Comparison of ENCODE assay signal across 8 cellular contexts in genomic region chr3:43998841-43999805, GRCh38.
DNase-seq lines count a peak whose midpoint lies in the region; ATAC-seq and TF ChIP-seq lines count a peak whose summit lies in the region.

No MANE protein-coding gene starts in this region.

- no peaks in the 10 kb centered on the region for H3K9me2 ChIP-seq in Karpas-422 (replicated peaks; ENCODE audit: insufficient read depth, low read length)

- H3K4me3 Mint-ChIP-seq in activated T-helper 17 cell treated with anti-CD3 and anti-CD28 coated beads, Interleukin-2, amount 50 U/mL, for 72 hours: peak overlapping the region; percentile 74

- H3K4me1 Mint-ChIP-seq in activated T-helper 17 cell treated with anti-CD3 and anti-CD28 coated beads, Interleukin-2, amount 50 U/mL, for 72 hours: peaks cover 4% of the 10 kb centered on the region

- H3K9me3 Mint-ChIP-seq in activated T-helper 17 cell treated with anti-CD3 and anti-CD28 coated beads, Interleukin-2, amount 50 U/mL, for 72 hours: no peaks in the 10 kb centered on the region

- H3K27me3 ChIP-seq in Karpas-422 (ENCODE audit: low read length) (peaks cover 3% of the 10 kb centered on the region; the same call in 1 of the 2 replicates), heart right ventricle (peaks cover 35 to 100% (median 98%) of the 10 kb centered on the region in 7 donors), prostate gland (replicated peaks; ENCODE audit: insufficient read depth) (peaks cover 47% of the 10 kb centered on the region)

- no peaks in the 10 kb centered on the region for H4K20me1 ChIP-seq in Karpas-422 (ENCODE audit: insufficient read depth, low read depth, low read length)

- 1 to 2% methylated on average over 90 to 91 of the region's 93 CpGs for WGBS in heart right ventricle, 2 donors
- WGBS in prostate gland: 2% methylated on average over 58 of the region's 93 CpGs

- DNase-seq in Ammon's horn (ENCODE audit: low spot score) (peak; percentile 43), Karpas-422 (peak; percentile 83), heart right ventricle (no peak), prostate gland (ENCODE audit: low spot score) (no peak)
- no peak for DNase-seq in activated CD4-positive, alpha-beta T cell treated with anti-CD3 and anti-CD28 coated beads, Interleukin-2, amount 50 U/mL, for 4 hours

- H3K27me3 Mint-ChIP-seq in activated T-helper 17 cell treated with anti-CD3 and anti-CD28 coated beads, Interleukin-2, amount 50 U/mL, for 72 hours: peaks cover 77% of the 10 kb centered on the region

- no peaks in the 10 kb centered on the region for H3K9me3 ChIP-seq in Karpas-422 (ENCODE audit: low read length)
- no peaks in the 10 kb centered on the region for H3K9me3 ChIP-seq in heart right ventricle
- no peaks in the 10 kb centered on the region for H3K9me3 ChIP-seq in prostate gland

- peaks cover 74% of the 10 kb centered on the region for H3K4me1 ChIP-seq in Karpas-422 (ENCODE audit: low read length)
- H3K4me1 ChIP-seq in heart right ventricle: peaks cover 9 to 50% (median 44%) of the 10 kb centered on the region in 9 donors
- peaks cover 17% of the 10 kb centered on the region for H3K4me1 ChIP-seq in prostate gland (replicated peaks)

- TF ChIP-seq POLR2A in prostate gland (IDR thresholded peaks at IDR 0.05): no peak

- ATAC-seq in GM18867 (IDR thresholded peaks at IDR 0.05; ENCODE audit: unreplicated experiment) (peak; percentile 33), heart right ventricle (peak in 7 of 8 donors; percentile 14 to 60 (median 48)), HG02840 (IDR thresholded peaks at IDR 0.05; ENCODE audit: low FRiP score, unreplicated experiment) (no peak)
- no peak for ATAC-seq in activated T-helper 17 cell treated with anti-CD3 and anti-CD28 coated beads, Interleukin-2, amount 50 U/mL, for 72 hours (replicated peaks)

- H2AFZ ChIP-seq in Karpas-422 (ENCODE audit: low read length): peak overlapping the region; percentile 90

- intact Hi-C loops in heart right ventricle (cut with DNase I): no loop called here
- intact Hi-C loops in prostate gland (cut with DNase I): no loop called here

- no peak overlapping the region for H3K27ac Mint-ChIP-seq in activated T-helper 17 cell treated with anti-CD3 and anti-CD28 coated beads, Interleukin-2, amount 50 U/mL, for 72 hours

- peak overlapping the region; percentile 77 for H3K9ac ChIP-seq in Karpas-422 (ENCODE audit: low read length)

- H3K4me3 ChIP-seq in Karpas-422 (ENCODE audit: low read length) (peak overlapping the region; percentile 76), heart right ventricle (peak overlapping the region; percentile 32 to 52 (median 49)), prostate gland (peak overlapping the region; percentile 7 to 27)

- H3K79me2 ChIP-seq in Karpas-422 (ENCODE audit: low read length): no peaks in the 10 kb centered on the region

- H3K4me2 ChIP-seq in Karpas-422 (ENCODE audit: low read depth, low read length, poor library complexity, severe bottlenecking): peak overlapping the region; percentile 83

- peaks cover 8% of the 10 kb centered on the region for H3K36me3 Mint-ChIP-seq in activated T-helper 17 cell treated with anti-CD3 and anti-CD28 coated beads, Interleukin-2, amount 50 U/mL, for 72 hours (ENCODE audit: low read depth)

- no peak for TF ChIP-seq CTCF in heart right ventricle (IDR thresholded peaks at IDR 0.05)
- no peak for TF ChIP-seq CTCF in prostate gland (IDR thresholded peaks at IDR 0.05)

- H3K36me3 ChIP-seq in Karpas-422 (ENCODE audit: insufficient read depth, low read length) (no peaks in the 10 kb centered on the region), heart right ventricle (no peaks in the 10 kb centered on the region), prostate gland (no peaks in the 10 kb centered on the region)

- H3K27ac ChIP-seq in Karpas-422 (ENCODE audit: low read length): no peak overlapping the region
- H3K27ac ChIP-seq in heart right ventricle: no peak overlapping the region
- no peak overlapping the region for H3K27ac ChIP-seq in prostate gland

Comparison
In these comparisons a context has a peak if more than half of its experiments do, and no peak if none do; other contexts are left out.
1. DNase-seq: peak in Ammon's horn (single experiment) and Karpas-422 (single experiment); none in heart right ventricle (0 of 2), prostate gland (single experiment) and activated CD4-positive, alpha-beta T cell treated with anti-CD3 and anti-CD28 coated beads, Interleukin-2, amount 50 U/mL, for 4 hours (0 of 2).
2. ATAC-seq: peak in GM18867 (single experiment) and heart right ventricle (7 of 8); none in activated T-helper 17 cell treated with anti-CD3 and anti-CD28 coated beads, Interleukin-2, amount 50 U/mL, for 72 hours (single experiment) and HG02840 (single experiment).
3. H3K4me3 ChIP-seq: peak in every context shown above with its lines; median percentile 76 in Karpas-422; 49 in heart right ventricle; 17 in prostate gland.